In genomic region chr11:125401235-125401634, GRCh38 we compare ENCODE assay signal across 1 cellular context.
TF ChIP-seq lines count a peak whose summit lies in the region.

No MANE protein-coding gene starts in this region.

TF ChIP-seq in GM23338, 12 proteins besides CTCF, POLR2A, EP300 and RAD21 (continued from another document):
- no peak for TF ChIP-seq REST (IDR thresholded peaks at IDR 0.05; ENCODE audit: unreplicated experiment)
- TF ChIP-seq ZNF331 (CRISPR knock-in tag; IDR thresholded peaks at IDR 0.05; ENCODE audit: low read depth), result no peak
- no peak for TF ChIP-seq EZH2phosphoT487 (IDR thresholded peaks at IDR 0.05; ENCODE audit: unreplicated experiment)
- TF ChIP-seq ETS1 (IDR thresholded peaks at IDR 0.05), result no peak
- no peak for TF ChIP-seq POLR2AphosphoS5 (IDR thresholded peaks at IDR 0.05; ENCODE audit: low read depth)
- no peak for TF ChIP-seq EZH2 (IDR thresholded peaks at IDR 0.05; ENCODE audit: low read depth, unreplicated experiment)
- no peak for TF ChIP-seq NANOG (IDR thresholded peaks at IDR 0.05; ENCODE audit: borderline replicate concordance)
- TF ChIP-seq CREB1 (CRISPR knock-in tag; IDR thresholded peaks at IDR 0.05; ENCODE audit: low read depth), result no peak
- no peak for TF ChIP-seq STAT1 (IDR thresholded peaks at IDR 0.05; ENCODE audit: unreplicated experiment)
- no peak for TF ChIP-seq JUNB (IDR thresholded peaks at IDR 0.05; ENCODE audit: unreplicated experiment)
- no peak for TF ChIP-seq ZNF462 (CRISPR knock-in tag; IDR thresholded peaks at IDR 0.05)
